In genomic region chr11:12090761-12091261, GRCh38 we compare ENCODE assay signal across 9 cellular contexts. TPM values are rescaled to one million over a fixed set of nuclear protein-coding genes. Genes with fewer than 3 reads are reported as not detected.
A peak's percentile ranks its signal among the peaks of the same experiment; 100 is the strongest.
DNase-seq lines count a peak whose midpoint lies in the region; ATAC-seq and TF ChIP-seq lines count a peak whose summit lies in the region.
"Had no signal": no experiment of that assay in that cellular context is flagged by ENCODE, and none has a peak within 500 bp of the region (broad histone marks: within the 10 kb centered on the region; RNA-seq: fewer than 3 reads in every experiment).

No MANE protein-coding gene starts in this region.

- no peaks in the 10 kb centered on the region for H3K36me3 ChIP-seq in left ventricle myocardium inferior
- H3K36me3 ChIP-seq in upper lobe of left lung = no peaks in the 10 kb centered on the region
- no peaks in the 10 kb centered on the region for H3K36me3 ChIP-seq in MM.1S (replicated peaks; ENCODE audit: insufficient read depth, low read length)
- H3K36me3 ChIP-seq: cardiac muscle cell had no signal

- H3F3A ChIP-seq in MM.1S (ENCODE audit: insufficient read depth, low read length) = no peaks in the 10 kb centered on the region

- DNase-seq in left ventricle myocardium inferior = no peak
- no peak for DNase-seq in Right ventricle myocardium inferior (ENCODE audit: missing footprints)
- peak; percentile 92 for DNase-seq in RWPE1 (ENCODE audit: low spot score)
- DNase-seq in islet precursor cell = peak; percentile 79
- DNase-seq in upper lobe of left lung = peak in 1 of 2 donors; percentile 92
- DNase-seq in MM.1S = no peak
- DNase-seq in sciatic nerve (ENCODE audit: low spot score) = no peak
- DNase-seq in SW 1271 (lab: John Stamatoyannopoulos, UW) = no peak

- CTCF ChIA-PET in RWPE1 (lab: Yijun Ruan, JAX) = interaction anchor here (0.8 kb wide), 2 partner anchors 47 to 102 kb away, joined by 3 read pairs; no protein-coding TSS in a partner anchor

- ATAC-seq in Right ventricle myocardium inferior (no peak), upper lobe of left lung (ENCODE audit: low FRiP score in 2 of 2) (peak; percentile 42 to 91), sciatic nerve (no peak)

- TF ChIP-seq CTCF in left ventricle myocardium inferior (IDR thresholded peaks at IDR 0.05; ENCODE audit: borderline replicate concordance) = no peak
- no peak for TF ChIP-seq CTCF in RWPE1 (conservative IDR thresholded peaks at IDR 0.05; ENCODE audit: low read depth)
- no peak for TF ChIP-seq CTCF in upper lobe of left lung (IDR thresholded peaks at IDR 0.05)
- no peak for TF ChIP-seq CTCF in MM.1S (IDR thresholded peaks at IDR 0.05; ENCODE audit: low read length)

- no peak overlapping the region for H3K9ac ChIP-seq in MM.1S (ENCODE audit: low read length)

- no peaks in the 10 kb centered on the region for H3K27me3 ChIP-seq in left ventricle myocardium inferior (ENCODE audit: low read depth)
- no peaks in the 10 kb centered on the region for H3K27me3 ChIP-seq in upper lobe of left lung
- H3K27me3 ChIP-seq in MM.1S (replicated peaks; ENCODE audit: insufficient read depth, low read length) = no peaks in the 10 kb centered on the region
- H3K27me3 ChIP-seq: cardiac muscle cell had no signal

- 69% methylated on average over 4 of the region's 4 CpGs for whole genome bisulfite sequencing in upper lobe of left lung, 2 donors

- H3K4me1 ChIP-seq in left ventricle myocardium inferior = peaks cover 83% of the 10 kb centered on the region
- peaks cover 57 to 77% (median 66%) of the 10 kb centered on the region in 4 donors for H3K4me1 ChIP-seq in upper lobe of left lung
- H3K4me1 ChIP-seq in MM.1S (ENCODE audit: low read length) = peaks cover 17% of the 10 kb centered on the region

- H3K27ac ChIP-seq in left ventricle myocardium inferior (replicated peaks) = peak overlapping the region; percentile 90
- peak overlapping the region; percentile 97 for H3K27ac ChIP-seq in RWPE1
- H3K27ac ChIP-seq in upper lobe of left lung = peak overlapping the region; percentile 87 to 90 (median 89)
- no peak overlapping the region for H3K27ac ChIP-seq in MM.1S (ENCODE audit: low read length)
- H3K27ac ChIP-seq: cardiac muscle cell had no signal

- POLR2A ChIA-PET in RWPE1 (lab: Yijun Ruan, JAX; ENCODE audit: low non-redundant PET) = interaction anchor here (1.0 kb wide), 1 partner anchor 18 kb away, joined by 3 read pairs; no protein-coding TSS in a partner anchor

- no peak overlapping the region for H2AFZ ChIP-seq in MM.1S (ENCODE audit: low read length)

- intact Hi-C loops in left ventricle myocardium inferior (cut with micrococcal nuclease) (no loop called here), Right ventricle myocardium inferior (cut with DNase I) (no loop called here), sciatic nerve (cut with DNase I) (loop anchor here (10.0 kb wide), 1 partner anchor 144 kb away; no protein-coding TSS in a partner anchor)

- no peak for TF ChIP-seq POLR2A in upper lobe of left lung (IDR thresholded peaks at IDR 0.05)

- no peak overlapping the region for H3K4me2 ChIP-seq in MM.1S (ENCODE audit: low read depth, low read length)

- peak in 2 of 4 donors; percentile 77 to 90 for TF ChIP-seq EP300 in upper lobe of left lung (IDR thresholded peaks at IDR 0.05)

- H3K9me2 ChIP-seq in MM.1S (replicated peaks; ENCODE audit: insufficient read depth, low read length) = no peaks in the 10 kb centered on the region

- H3K9me3 ChIP-seq in left ventricle myocardium inferior (replicated peaks) = no peaks in the 10 kb centered on the region
- no peaks in the 10 kb centered on the region for H3K9me3 ChIP-seq in upper lobe of left lung
- no peaks in the 10 kb centered on the region for H3K9me3 ChIP-seq in MM.1S (replicated peaks; ENCODE audit: insufficient read depth, low read length)

- no peaks in the 10 kb centered on the region for H3K79me2 ChIP-seq in MM.1S (ENCODE audit: low read length)

- no peaks in the 10 kb centered on the region for H4K20me1 ChIP-seq in MM.1S (ENCODE audit: insufficient read depth, low read length)

- H3K4me3 ChIP-seq in left ventricle myocardium inferior (no peak overlapping the region), upper lobe of left lung (no peak overlapping the region), MM.1S (ENCODE audit: low read length) (no peak overlapping the region)
- H3K4me3 ChIP-seq: cardiac muscle cell had no signal

RNA-seq across cellular contexts. Expression of gene MICAL2, which starts 19.6 kb away (rescaled TPM):
- 85.0 TPM for total RNA-seq in left ventricle myocardium inferior
- 42.0 TPM for total RNA-seq in Right ventricle myocardium inferior
- 100 to 1,000 TPM; 138 to 327 (median 175) TPM for total RNA-seq in upper lobe of left lung
- 92.4 TPM for total RNA-seq in sciatic nerve

Comparison
In these comparisons a context has a peak if more than half of its experiments do, and no peak if none do; other contexts are left out.
1. DNase-seq: peak in RWPE1 (single experiment) and islet precursor cell (single experiment); none in left ventricle myocardium inferior (single experiment), Right ventricle myocardium inferior (single experiment), MM.1S (single experiment), sciatic nerve (single experiment) and SW 1271 (0 of 2).
2. ATAC-seq: peak in upper lobe of left lung (2 of 2); none in Right ventricle myocardium inferior (single experiment) and sciatic nerve (single experiment).